ENCODE assay signal across 26 cellular contexts in genomic region chr3:176584413-176585176, GRCh38.
A peak's percentile ranks its signal among the peaks of the same experiment; 100 is the strongest.
DNase-seq lines count a peak whose midpoint lies in the region; ATAC-seq, FAIRE-seq and TF ChIP-seq lines count a peak whose summit lies in the region.
"Had no signal": no experiment of that assay in that cellular context is flagged by ENCODE, and none has a peak within 500 bp of the region (broad histone marks: within the 10 kb centered on the region; RNA-seq: fewer than 3 reads in every experiment).

No MANE protein-coding gene starts in this region.

- intact Hi-C loops in Calu3 (cut with micrococcal nuclease; ENCODE audit: unreplicated experiment) = no loop called here

- peaks cover 8% of the 10 kb centered on the region for H3K9me3 Mint-ChIP-seq in Calu3 (ENCODE audit: low read depth, unreplicated experiment)
- H3K9me3 Mint-ChIP-seq: stimulated activated memory B cell treated with anti-CD40 and anti-IgM and Interleukin-4, amounts not matched to agents 10 μg/mL and 1 μg/mL and 100 μg/mL, for 72 hours had no signal

- CTCF ChIA-PET in Calu3 (lab: Charles Lee) = no interaction called here

- H3K27ac Mint-ChIP-seq in Calu3 (ENCODE audit: unreplicated experiment) = no peak overlapping the region
- H3K27ac Mint-ChIP-seq: CD4-positive, alpha-beta memory T cell; IgD-negative memory B cell; immature natural killer cell; stimulated activated memory B cell treated with anti-CD40 and anti-IgM and Interleukin-4, amounts not matched to agents 10 μg/mL and 1 μg/mL and 100 μg/mL, for 72 hours had no signal

- H3K27me3 Mint-ChIP-seq in Calu3 (ENCODE audit: unreplicated experiment) = no peaks in the 10 kb centered on the region
- H3K27me3 Mint-ChIP-seq: CD4-positive, alpha-beta memory T cell; IgD-negative memory B cell; stimulated activated memory B cell treated with anti-CD40 and anti-IgM and Interleukin-4, amounts not matched to agents 10 μg/mL and 1 μg/mL and 100 μg/mL, for 72 hours had no signal

- no peak for ATAC-seq in GM18858 (IDR thresholded peaks at IDR 0.05; ENCODE audit: unreplicated experiment)
- ATAC-seq: left ventricle myocardium superior; stimulated activated memory B cell treated with anti-CD40 and anti-IgM and Interleukin-4, amounts not matched to agents 10 μg/mL and 1 μg/mL and 100 μg/mL, for 72 hours had no signal

- FAIRE-seq in bronchial epithelial cell (lab: Jason Lieb, UNC) = no peak
- FAIRE-seq: H1 had no signal

- no peaks in the 10 kb centered on the region for H3K36me3 Mint-ChIP-seq in Calu3 (ENCODE audit: insufficient read depth, unreplicated experiment)
- H3K36me3 Mint-ChIP-seq: CD4-positive, alpha-beta memory T cell; IgD-negative memory B cell; immature natural killer cell; stimulated activated memory B cell treated with anti-CD40 and anti-IgM and Interleukin-4, amounts not matched to agents 10 μg/mL and 1 μg/mL and 100 μg/mL, for 72 hours had no signal

- no peak overlapping the region for H3K4me3 Mint-ChIP-seq in Calu3 (ENCODE audit: low read depth, unreplicated experiment)
- H3K4me3 Mint-ChIP-seq: CD4-positive, alpha-beta memory T cell; IgD-negative memory B cell; immature natural killer cell; stimulated activated memory B cell treated with anti-CD40 and anti-IgM and Interleukin-4, amounts not matched to agents 10 μg/mL and 1 μg/mL and 100 μg/mL, for 72 hours had no signal

- DNase-seq in AG09319 (ENCODE audit: extremely low read depth, low read depth) (peak; percentile 8), HT1080 (ENCODE audit: low read depth) (peak; percentile 26), bronchial epithelial cell (ENCODE audit: low read depth) (peak; percentile 44), fibroblast of the conjunctiva (ENCODE audit: low read depth) (peak; percentile 63), glomerular visceral epithelial cell (ENCODE audit: extremely low spot score) (no peak), NOMO-1 treated with DMSO at 0.1 percent for 48 hours (lab: John Stamatoyannopoulos, UW; ENCODE audit: unreplicated experiment) (no peak), Calu3 (no peak)
- DNase-seq: ACHN; activated CD4-positive, alpha-beta T cell treated with anti-CD3 and anti-CD28 coated beads, Interleukin-2, amount 50 U/mL, for 1 hour; activated CD8-positive, alpha-beta memory T cell treated with anti-CD3 and anti-CD28 coated beads, Interleukin-2, amount 50 U/mL, for 4 hours; CD4-positive, alpha-beta memory T cell; DMS153; immature natural killer cell; left ventricle myocardium superior; NCI-H146; NCI-H2171; NCI-H526 treated with DMSO at 0.1 percent for 48 hours; PC-9; posterior cingulate gyrus; sigmoid colon had no signal

- H3K4me3 ChIP-seq in bronchial epithelial cell (ENCODE audit: low read depth, low read length) = no peak overlapping the region
- H3K4me3 ChIP-seq: breast epithelium, PC-9, sigmoid colon, thoracic aorta had no signal

- no peaks in the 10 kb centered on the region for H3K27me3 ChIP-seq in bronchial epithelial cell (ENCODE audit: control insufficient read depth, insufficient read depth, low read length)
- H3K27me3 ChIP-seq: breast epithelium, sigmoid colon had no signal

- TF ChIP-seq CTCF in AG09319 (IDR thresholded peaks at IDR 0.05; ENCODE audit: low read depth, low read length) = no peak
- no peak for TF ChIP-seq CTCF in bronchial epithelial cell (IDR thresholded peaks at IDR 0.05; ENCODE audit: insufficient read depth, low read length, severe bottlenecking)
- no peak for TF ChIP-seq CTCF in Calu3 (IDR thresholded peaks at IDR 0.05; ENCODE audit: unreplicated experiment)

- BruUV-seq in Calu3 (replicated peaks; lab: Mats Ljungman, UMichigan) = no TSS peak

- no peaks in the 10 kb centered on the region for H3K36me3 ChIP-seq in bronchial epithelial cell (ENCODE audit: control insufficient read depth, insufficient read depth, low read length)
- H3K36me3 ChIP-seq: breast epithelium, sigmoid colon, thoracic aorta had no signal

- no peaks in the 10 kb centered on the region for H3K4me1 Mint-ChIP-seq in Calu3 (ENCODE audit: low read depth, unreplicated experiment)
- H3K4me1 Mint-ChIP-seq: CD4-positive, alpha-beta memory T cell; IgD-negative memory B cell; immature natural killer cell; stimulated activated memory B cell treated with anti-CD40 and anti-IgM and Interleukin-4, amounts not matched to agents 10 μg/mL and 1 μg/mL and 100 μg/mL, for 72 hours had no signal

Comparison
In these comparisons a context has a peak if more than half of its experiments do, and no peak if none do; other contexts are left out.
1. DNase-seq: peak in AG09319 (single experiment), HT1080 (single experiment), bronchial epithelial cell (single experiment) and fibroblast of the conjunctiva (single experiment); none in glomerular visceral epithelial cell (single experiment), NOMO-1 treated with DMSO at 0.1 percent for 48 hours (single experiment) and Calu3 (single experiment).